17 cellular contexts compared by ENCODE assay signal in the genomic region with DNA sequence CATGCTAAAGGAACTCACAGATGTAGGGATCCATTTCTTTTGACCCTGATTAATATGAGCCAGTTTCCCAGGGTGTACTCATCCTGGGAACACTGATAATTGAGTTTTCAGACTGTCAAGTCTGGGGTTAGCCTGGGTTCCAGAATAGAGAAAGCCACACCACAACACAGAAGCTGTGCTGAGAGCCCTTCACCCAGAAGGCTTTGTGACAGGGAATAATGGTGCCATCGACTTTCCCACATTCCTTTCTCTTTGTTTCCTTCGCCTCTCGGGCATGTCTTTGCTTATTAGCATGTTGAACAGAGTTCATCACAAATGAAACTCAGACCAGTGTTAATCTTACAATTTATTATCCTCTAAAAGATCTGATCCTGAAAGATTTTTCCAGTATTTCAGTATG.
DNase-seq lines count a peak whose midpoint lies in the region; TF ChIP-seq lines count a peak whose summit lies in the region.
"Had no signal": no experiment of that assay in that cellular context is flagged by ENCODE, and none has a peak within 500 bp of the region (broad histone marks: within the 10 kb centered on the region; RNA-seq: fewer than 3 reads in every experiment).

No MANE protein-coding gene starts in this region.

- no peak overlapping the region for H4K91ac ChIP-seq in H9 (ENCODE audit: insufficient read length, low read depth, low read length)

- no peak for DNase-seq in H9
- peak; percentile 63 for DNase-seq in astrocyte of the hippocampus (ENCODE audit: low read depth, low spot score)
- DNase-seq in spleen, result no peak
- no peak for DNase-seq in NCI-H2081 (lab: John Stamatoyannopoulos, UW)
- no peak for DNase-seq in SKM-1 (lab: John Stamatoyannopoulos, UW; ENCODE audit: unreplicated experiment)
- DNase-seq in activated gamma-delta T cell (lab: John Stamatoyannopoulos, UW), result no peak
- DNase-seq in OCI-M1 (lab: John Stamatoyannopoulos, UW), result no peak
- DNase-seq: activated CD4-positive, CD25-positive, alpha-beta regulatory T cell; BE2C; central memory CD4-positive, alpha-beta T cell; EL; Kasumi-1; NCI-H2029 treated with DMSO at 0.1 percent for 48 hours; nephron progenitor cell; NK-92 treated with Interleukin-12 subunit alpha and Interleukin-12 subunit beta, amount 100 ng/mL, for 24 hours had no signal

- H4K8ac ChIP-seq in H9 (replicated peaks; ENCODE audit: insufficient read length, low read depth, low read length), result no peak overlapping the region

- intact Hi-C loops in spleen (cut with DNase I; ENCODE audit: low total_unique reads), result no loop called here

- H4K20me1 ChIP-seq in H9 (ENCODE audit: control insufficient read depth, insufficient read depth, insufficient read length), result no peaks in the 10 kb centered on the region

- no peak overlapping the region for H2AFZ ChIP-seq in H9 (ENCODE audit: low read length)

- H3K9me3 Mint-ChIP-seq in H9, result no peaks in the 10 kb centered on the region
- H3K9me3 Mint-ChIP-seq: nephron progenitor cell had no signal

- H3K4ac ChIP-seq in H9 (ENCODE audit: low read depth, low read length), result no peak overlapping the region

- no peak overlapping the region for H2BK12ac ChIP-seq in H9 (ENCODE audit: insufficient read length, low read depth, low read length)

- no peak overlapping the region for H3K23ac ChIP-seq in H9 (ENCODE audit: insufficient read length, low read depth, low read length)

- no peaks in the 10 kb centered on the region for H3K23me2 ChIP-seq in H9 (ENCODE audit: insufficient read length, low read depth, low read length, poor library complexity, severe bottlenecking)

- H3K27ac ChIP-seq in H9 (ENCODE audit: insufficient read length, low read depth, low read length) (no peak overlapping the region), iPS-20b (ENCODE audit: low read length) (no peak overlapping the region), spleen (peak overlapping the region in 7 of 8 donors; percentile 32 to 89 (median 79))
- H3K27ac ChIP-seq: SJSA1 had no signal

- no peak for TF ChIP-seq POLR2A in spleen (IDR thresholded peaks at IDR 0.05)

- 0 out of 2 replicates have a peak, but pooled peaks cover 3% of the 10 kb centered on the region for H3K36me3 ChIP-seq in iPS-20b (ENCODE audit: insufficient read depth, low read depth, low read length)
- peaks cover 0 to 43% (median 0%) of the 10 kb centered on the region in 6 donors for H3K36me3 ChIP-seq in spleen
- H3K36me3 ChIP-seq: BE2C had no signal

- H3K27me3 Mint-ChIP-seq in H9 (ENCODE audit: low read depth), result no peaks in the 10 kb centered on the region

- H2BK20ac ChIP-seq in H9 (ENCODE audit: low read depth, low read length, poor library complexity, severe bottlenecking), result no peak overlapping the region

- no peak overlapping the region for H2BK15ac ChIP-seq in H9 (ENCODE audit: low read depth, low read length)

- H3K27me3 ChIP-seq in H9 (ENCODE audit: insufficient read depth, low read length) (no peaks in the 10 kb centered on the region), iPS-20b (ENCODE audit: insufficient read depth, low read length) (no peaks in the 10 kb centered on the region), spleen (replicated peaks in 1 of 7) (no peaks in the 10 kb centered on the region)
- H3K27me3 ChIP-seq: BE2C, SJSA1 had no signal

- H3K4me1 Mint-ChIP-seq in H9, result no peaks in the 10 kb centered on the region; a peak in 3 of 4 replicates
- H3K4me1 Mint-ChIP-seq: nephron progenitor cell had no signal

- peaks cover 28% of the 10 kb centered on the region for H3K4me1 ChIP-seq in H9 (ENCODE audit: insufficient read depth, low read length)
- peaks cover 75% of the 10 kb centered on the region for H3K4me1 ChIP-seq in iPS-20b (ENCODE audit: insufficient read depth, low read length)
- peaks cover 42 to 100% (median 87%) of the 10 kb centered on the region in 6 donors for H3K4me1 ChIP-seq in spleen
- H3K4me1 ChIP-seq: BE2C had no signal

- peak overlapping the region in 2 of 3 experiments; percentile 60 to 74; a peak in 4 of 7 replicates for H3K27ac Mint-ChIP-seq in H9
- H3K27ac Mint-ChIP-seq: nephron progenitor cell had no signal

- H2BK5ac ChIP-seq in H9 (ENCODE audit: insufficient read length, low read length), result no peak overlapping the region

- H3K4me2 ChIP-seq in H9 (ENCODE audit: insufficient read depth, insufficient read length, low read length), result no peak overlapping the region

- H3K36me3 Mint-ChIP-seq in H9 (ENCODE audit: insufficient read depth in 1 of 3, low read depth in 3 of 3), result peaks cover 0 to 9% (median 0%) of the 10 kb centered on the region in 3 experiments; a peak in 2 of 7 replicates

- H3K56ac ChIP-seq in H9 (ENCODE audit: insufficient read length, low read depth, low read length), result no peak overlapping the region

- H3K18ac ChIP-seq in H9 (ENCODE audit: insufficient read length, low read depth, low read length), result no peak overlapping the region

- H3K79me1 ChIP-seq in H9 (ENCODE audit: insufficient read depth, low read depth, low read length, poor library complexity, severe bottlenecking), result no peaks in the 10 kb centered on the region

- TF ChIP-seq CTCF in H9 (conservative IDR thresholded peaks at IDR 0.05) (no peak), spleen (IDR thresholded peaks at IDR 0.05 in 8 of 11, conservative IDR thresholded peaks at IDR 0.05 in 3 of 11) (no peak)

- H3K9me3 ChIP-seq in H9 (ENCODE audit: control insufficient read depth, low read depth, low read length) (no peaks in the 10 kb centered on the region), iPS-20b (ENCODE audit: insufficient read depth, low read depth, low read length) (no peaks in the 10 kb centered on the region), spleen (no peaks in the 10 kb centered on the region)
- H3K9me3 ChIP-seq: BE2C, SJSA1 had no signal

- H4K5ac ChIP-seq in H9 (ENCODE audit: insufficient read length, low read depth, low read length), result no peak overlapping the region

- WGBS in H9 (ENCODE audit: extremely low coverage, insufficient read length, low lambda C conversion rate), result no CpG with 5 or more reads among the region's 3 CpGs
- WGBS in spleen, 5 donors, result 69 to 73% (median 70%) methylated on average over 3 of the region's 3 CpGs

- H3K9ac ChIP-seq in H9 (ENCODE audit: extremely low read depth, insufficient read length, low read length), result no peak overlapping the region
- 0 out of 2 replicates have a peak overlapping the region, but pooled peaks have one; percentile 1 for H3K9ac ChIP-seq in iPS-20b (ENCODE audit: low read depth, low read length)

- H3K4me3 Mint-ChIP-seq in H9, result no peak overlapping the region
- H3K4me3 Mint-ChIP-seq: nephron progenitor cell had no signal

- H3K4me3 ChIP-seq in iPS-20b (ENCODE audit: low read length), result no peak overlapping the region
- H3K4me3 ChIP-seq in spleen, result no peak overlapping the region
- H3K4me3 ChIP-seq: SJSA1 had no signal

- H3K14ac ChIP-seq in H9 (ENCODE audit: insufficient read depth, low read length), result no peak overlapping the region

- H3K79me2 ChIP-seq in H9 (ENCODE audit: insufficient read depth, low read length), result no peaks in the 10 kb centered on the region

- H2AK5ac ChIP-seq in H9 (ENCODE audit: insufficient read length, low read length), result no peak overlapping the region

- no peak overlapping the region for H2BK120ac ChIP-seq in H9 (ENCODE audit: low read depth, low read length, poor library complexity, severe bottlenecking)

- no peak overlapping the region for H3T11ph ChIP-seq in H9 (ENCODE audit: low read length)

Comparison
In these comparisons a context has a peak if more than half of its experiments do, and no peak if none do; other contexts are left out.
1. H3K27ac ChIP-seq: peak in spleen (7 of 8); none in H9 (single experiment) and iPS-20b (single experiment).